Comparison of ENCODE assay signal across 10 cellular contexts in the genomic region with DNA sequence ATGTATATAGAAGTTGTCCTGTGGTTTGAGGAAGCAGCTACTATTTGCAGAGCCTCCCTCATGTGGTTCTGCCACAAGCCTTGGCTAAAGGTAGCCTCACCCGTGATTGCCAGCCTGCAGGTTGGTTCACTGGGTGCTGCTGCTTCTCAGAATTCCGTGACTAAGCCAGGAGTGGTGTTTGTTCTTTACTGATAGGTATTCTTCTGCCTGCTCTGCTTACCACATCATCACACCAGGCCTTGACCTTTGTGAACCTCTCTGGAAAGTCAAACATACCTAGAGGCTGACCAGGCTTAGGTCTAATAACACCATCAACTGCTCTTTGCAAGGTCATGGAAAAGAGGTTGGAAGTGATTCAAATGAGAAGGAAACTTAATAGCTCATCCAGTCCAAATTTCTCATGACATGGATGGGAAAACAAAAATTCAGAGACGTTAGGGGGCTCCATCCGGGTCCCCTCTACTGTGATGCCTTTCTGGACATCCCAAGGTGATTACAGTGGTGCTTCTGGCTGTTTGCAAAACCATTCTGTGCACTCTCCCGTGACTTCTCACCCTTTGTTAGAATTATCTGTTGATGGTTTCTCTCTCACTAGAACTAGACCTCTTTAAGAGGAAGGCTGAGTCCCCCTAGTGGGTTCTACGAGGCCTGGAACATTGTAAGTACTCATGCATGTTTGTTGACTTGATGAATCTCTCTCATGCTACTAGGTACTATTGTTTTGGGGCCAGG. TPM values are rescaled to one million over a fixed set of nuclear protein-coding genes. Genes with fewer than 3 reads are reported as not detected.
DNase-seq lines count a peak whose midpoint lies in the region; TF ChIP-seq lines count a peak whose summit lies in the region.
"Had no signal": no experiment of that assay in that cellular context is flagged by ENCODE, and none has a peak within 500 bp of the region (broad histone marks: within the 10 kb centered on the region; RNA-seq: fewer than 3 reads in every experiment).

No MANE protein-coding gene starts in this region.

- no peak overlapping the region for H3K4me3 ChIP-seq in vagina
- H3K4me3 ChIP-seq: BLaER1 treated with 17β-estradiol and CSF1 and Interleukin-3, amounts not matched to agents 10 nM and 100 nM had no signal

- H3K4me1 Mint-ChIP-seq in progenitor cell of endocrine pancreas (ENCODE audit: low read depth), result peaks cover 7% of the 10 kb centered on the region

- no peak overlapping the region for H3K27ac ChIP-seq in vagina
- H3K27ac ChIP-seq: BLaER1 treated with 17β-estradiol and CSF1 and Interleukin-3, amounts not matched to agents 10 nM and 100 nM had no signal

- TF ChIP-seq POLR2A in vagina (IDR thresholded peaks at IDR 0.05), result no peak

- peak overlapping the region; percentile 3 for H3K27ac Mint-ChIP-seq in progenitor cell of endocrine pancreas
- H3K27ac Mint-ChIP-seq: T-helper 1 cell treated with Interleukin-12 subunit alpha and Interleukin-12 subunit beta and Interleukin-4 antibody, amounts not matched to agents 30 μg/mL and 1 μg/mL, for 36 hours had no signal

- no peaks in the 10 kb centered on the region for H3K27me3 Mint-ChIP-seq in progenitor cell of endocrine pancreas

- intact Hi-C loops in vagina (cut with DNase I), result no loop called here

- no peaks in the 10 kb centered on the region for H3K27me3 ChIP-seq in vagina

- peaks cover 0 to 17% of the 10 kb centered on the region in 2 donors for H3K36me3 ChIP-seq in vagina
- H3K36me3 ChIP-seq: BLaER1 treated with 17β-estradiol and CSF1 and Interleukin-3, amounts not matched to agents 10 nM and 100 nM had no signal

- H3K4me1 ChIP-seq in vagina, result no peaks in the 10 kb centered on the region
- H3K4me1 ChIP-seq: BLaER1 treated with 17β-estradiol and CSF1 and Interleukin-3, amounts not matched to agents 10 nM and 100 nM had no signal

- no peak overlapping the region for H3K4me3 Mint-ChIP-seq in progenitor cell of endocrine pancreas (ENCODE audit: low read depth)
- H3K4me3 Mint-ChIP-seq: T-helper 1 cell treated with Interleukin-12 subunit alpha and Interleukin-12 subunit beta and Interleukin-4 antibody, amounts not matched to agents 30 μg/mL and 1 μg/mL, for 36 hours had no signal

- peaks cover 19% of the 10 kb centered on the region for H3K9me3 Mint-ChIP-seq in progenitor cell of endocrine pancreas (ENCODE audit: low read depth)

- DNase-seq in NCI-H748 (lab: John Stamatoyannopoulos, UW; ENCODE audit: unreplicated experiment) (peak; percentile 16), NCI-H748 treated with DMSO at 0.1 percent for 48 hours (lab: John Stamatoyannopoulos, UW) (no peak), LHCN-M2 (ENCODE audit: low read depth) (peak; percentile 45), dermis blood vessel endothelial cell (peak; percentile 33), progenitor cell of endocrine pancreas (ENCODE audit: low spot score, unreplicated experiment) (no peak), vagina (ENCODE audit: extremely low spot score in 2 of 2) (no peak)
- no peak for DNase-seq in stimulated activated CD4-positive, alpha-beta T cell treated with anti-CD3 and anti-CD28 coated beads, Interleukin-1b, Interleukin-23, amount 100 ng/mL, for 48 hours
- DNase-seq in activated CD8-positive, alpha-beta memory T cell treated with anti-CD3 and anti-CD28 coated beads, Interleukin-2, amount 50 U/mL, for 48 hours, result no peak

- no peaks in the 10 kb centered on the region for H3K9me3 ChIP-seq in vagina

- TF ChIP-seq CTCF in progenitor cell of endocrine pancreas (IDR thresholded peaks at IDR 0.05; ENCODE audit: unreplicated experiment), result peak; percentile 34
- no peak for TF ChIP-seq CTCF in vagina (IDR thresholded peaks at IDR 0.05)

- H3K36me3 Mint-ChIP-seq in progenitor cell of endocrine pancreas (ENCODE audit: insufficient read depth), result peaks cover 24% of the 10 kb centered on the region

RNA-seq across cellular contexts. Expression of gene SOCS2, which starts 8.5 kb away (rescaled TPM):
- total RNA-seq in LHCN-M2 (2014; rRNA removed) (3.9 and 4.5 TPM in 2 replicates), dermis blood vessel endothelial cell (83.3 and 93.6 TPM in 2 replicates), progenitor cell of endocrine pancreas (8.4 and 14.3 TPM in 2 replicates), vagina (79.3 TPM)
- 0.86 TPM for polyA plus RNA-seq in LHCN-M2 (2012)

Comparison
In these comparisons a context has a peak if more than half of its experiments do, and no peak if none do; other contexts are left out.
1. DNase-seq: peak in NCI-H748 (single experiment), LHCN-M2 (single experiment) and dermis blood vessel endothelial cell (single experiment); none in NCI-H748 treated with DMSO at 0.1 percent for 48 hours (single experiment), progenitor cell of endocrine pancreas (single experiment), vagina (0 of 2), stimulated activated CD4-positive, alpha-beta T cell treated with anti-CD3 and anti-CD28 coated beads, Interleukin-1b, Interleukin-23, amount 100 ng/mL, for 48 hours (single experiment) and activated CD8-positive, alpha-beta memory T cell treated with anti-CD3 and anti-CD28 coated beads, Interleukin-2, amount 50 U/mL, for 48 hours (single experiment).